ENCODE assay signal across 13 cellular contexts in genomic region chr4:182560358-182560757, GRCh38.
DNase-seq lines count a peak whose midpoint lies in the region; ATAC-seq, FAIRE-seq and TF ChIP-seq lines count a peak whose summit lies in the region.
"Had no signal": no experiment of that assay in that cellular context is flagged by ENCODE, and none has a peak within 500 bp of the region (broad histone marks: within the 10 kb centered on the region; RNA-seq: fewer than 3 reads in every experiment).

No MANE protein-coding gene starts in this region.

- H3K4me3 Mint-ChIP-seq in nephron progenitor cell, result peak overlapping the region; percentile 53
- H3K4me3 Mint-ChIP-seq in activated CD8-positive, alpha-beta T cell treated with anti-CD3 and anti-CD28 coated beads for 36 hours, result no peak overlapping the region
- no peak overlapping the region for H3K4me3 Mint-ChIP-seq in activated naive CD8-positive, alpha-beta T cell treated with anti-CD3 and anti-CD28 coated beads for 36 hours

- peak overlapping the region; percentile 68 for H3K27ac Mint-ChIP-seq in nephron progenitor cell
- no peak overlapping the region for H3K27ac Mint-ChIP-seq in activated CD8-positive, alpha-beta T cell treated with anti-CD3 and anti-CD28 coated beads for 36 hours
- no peak overlapping the region for H3K27ac Mint-ChIP-seq in activated naive CD8-positive, alpha-beta T cell treated with anti-CD3 and anti-CD28 coated beads for 36 hours

- no peak for ATAC-seq in activated CD8-positive, alpha-beta T cell treated with anti-CD3 and anti-CD28 coated beads for 36 hours
- no peak for ATAC-seq in GM21723 (IDR thresholded peaks at IDR 0.05; ENCODE audit: unreplicated experiment)

- TF ChIP-seq CTCF in bronchial epithelial cell (IDR thresholded peaks at IDR 0.05; ENCODE audit: insufficient read depth, low read length, severe bottlenecking), result no peak
- TF ChIP-seq CTCF in nephron progenitor cell (IDR thresholded peaks at IDR 0.05), result no peak
- TF ChIP-seq CTCF in activated CD8-positive, alpha-beta T cell treated with anti-CD3 and anti-CD28 coated beads for 36 hours (IDR thresholded peaks at IDR 0.05), result no peak

- H3K36me3 Mint-ChIP-seq in nephron progenitor cell (ENCODE audit: low read depth), result peaks cover 19% of the 10 kb centered on the region
- no peaks in the 10 kb centered on the region for H3K36me3 Mint-ChIP-seq in activated CD8-positive, alpha-beta T cell treated with anti-CD3 and anti-CD28 coated beads for 36 hours (ENCODE audit: low read depth)
- no peaks in the 10 kb centered on the region for H3K36me3 Mint-ChIP-seq in activated naive CD8-positive, alpha-beta T cell treated with anti-CD3 and anti-CD28 coated beads for 36 hours

- FAIRE-seq in bronchial epithelial cell (lab: Jason Lieb, UNC), result peak; percentile 50

- H3K4me3 ChIP-seq in bronchial epithelial cell (ENCODE audit: low read depth, low read length), result no peak overlapping the region

- intact Hi-C loops in activated CD8-positive, alpha-beta T cell treated with anti-CD3 and anti-CD28 coated beads for 36 hours (cut with micrococcal nuclease), result no loop called here

- no peaks in the 10 kb centered on the region for H3K36me3 ChIP-seq in bronchial epithelial cell (ENCODE audit: control insufficient read depth, insufficient read depth, low read length)

- CTCF ChIA-PET in activated CD8-positive, alpha-beta T cell treated with anti-CD3 and anti-CD28 coated beads for 36 hours (lab: Charles Lee), result no interaction called here

- no peaks in the 10 kb centered on the region for H3K27me3 Mint-ChIP-seq in nephron progenitor cell (ENCODE audit: low read depth, poor library complexity)
- H3K27me3 Mint-ChIP-seq in activated CD8-positive, alpha-beta T cell treated with anti-CD3 and anti-CD28 coated beads for 36 hours, result peaks cover 15% of the 10 kb centered on the region
- peaks cover 28% of the 10 kb centered on the region for H3K27me3 Mint-ChIP-seq in activated naive CD8-positive, alpha-beta T cell treated with anti-CD3 and anti-CD28 coated beads for 36 hours

- POLR2A ChIA-PET in activated CD8-positive, alpha-beta T cell treated with anti-CD3 and anti-CD28 coated beads for 36 hours (lab: Charles Lee), result no interaction called here

- H3K9me3 Mint-ChIP-seq in nephron progenitor cell, result no peaks in the 10 kb centered on the region
- H3K9me3 Mint-ChIP-seq in activated CD8-positive, alpha-beta T cell treated with anti-CD3 and anti-CD28 coated beads for 36 hours, result no peaks in the 10 kb centered on the region
- H3K9me3 Mint-ChIP-seq in activated naive CD8-positive, alpha-beta T cell treated with anti-CD3 and anti-CD28 coated beads for 36 hours, result no peaks in the 10 kb centered on the region

- DNase-seq in DMS153 (lab: John Stamatoyannopoulos, UW), result peak; percentile 87
- peak; percentile 28 to 33 for DNase-seq in NCI-H187 (lab: John Stamatoyannopoulos, UW)
- DNase-seq in bronchial epithelial cell (ENCODE audit: low read depth), result no peak
- DNase-seq in nephron progenitor cell, result peak; percentile 19
- no peak for DNase-seq in activated CD8-positive, alpha-beta T cell treated with anti-CD3 and anti-CD28 coated beads for 36 hours
- DNase-seq in activated naive CD8-positive, alpha-beta T cell treated with anti-CD3 and anti-CD28 coated beads for 36 hours, result no peak
- DNase-seq in OCI-M2 (lab: John Stamatoyannopoulos, UW; ENCODE audit: unreplicated experiment), result no peak
- DNase-seq: activated CD4-positive, CD25-positive, alpha-beta regulatory T cell; activated gamma-delta T cell treated with Interleukin-2 at 50 U/mL for 16 hours; effector memory CD4-positive, alpha-beta T cell; GF-D8; kidney had no signal

- H3K4me1 Mint-ChIP-seq in nephron progenitor cell, result peaks cover 42% of the 10 kb centered on the region
- H3K4me1 Mint-ChIP-seq in activated CD8-positive, alpha-beta T cell treated with anti-CD3 and anti-CD28 coated beads for 36 hours (ENCODE audit: low read depth), result no peaks in the 10 kb centered on the region
- no peaks in the 10 kb centered on the region for H3K4me1 Mint-ChIP-seq in activated naive CD8-positive, alpha-beta T cell treated with anti-CD3 and anti-CD28 coated beads for 36 hours

- no peaks in the 10 kb centered on the region for H3K27me3 ChIP-seq in bronchial epithelial cell (ENCODE audit: control insufficient read depth, insufficient read depth, low read length)

Comparison
In these comparisons a context has a peak if more than half of its experiments do, and no peak if none do; other contexts are left out.
1. DNase-seq: peak in DMS153 (single experiment), NCI-H187 (2 of 2) and nephron progenitor cell (single experiment); none in bronchial epithelial cell (single experiment), activated CD8-positive, alpha-beta T cell treated with anti-CD3 and anti-CD28 coated beads for 36 hours (single experiment), activated naive CD8-positive, alpha-beta T cell treated with anti-CD3 and anti-CD28 coated beads for 36 hours (single experiment) and OCI-M2 (single experiment).